In the genomic region with DNA sequence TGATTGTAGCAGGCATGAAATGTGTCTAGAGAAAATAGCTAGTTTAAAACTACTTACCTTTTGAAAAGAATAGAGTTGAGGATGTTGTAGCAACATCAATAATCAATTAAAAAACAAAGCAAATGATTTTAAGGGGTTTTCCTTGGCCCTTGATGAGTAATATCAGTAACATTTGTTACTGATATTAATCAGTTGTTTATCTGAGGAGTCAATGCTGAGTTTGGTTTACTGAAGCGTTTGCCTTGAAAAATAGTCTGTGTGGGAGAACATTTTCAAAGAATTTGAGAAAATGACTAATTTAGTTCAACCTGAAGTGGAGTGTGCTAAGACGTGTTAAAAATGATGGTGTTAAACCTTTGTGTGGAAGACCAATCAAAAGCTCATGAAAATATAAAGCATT, we compare ENCODE assay signal across 1 cellular context.
TF ChIP-seq lines count a peak whose summit lies in the region.

No MANE protein-coding gene starts in this region.

TF ChIP-seq in GM12878, 131 proteins besides CTCF, POLR2A, EP300 and RAD21 (continued from another document):
- TF ChIP-seq TBL1XR1 (IDR thresholded peaks at IDR 0.05; ENCODE audit: low read depth, low read length) (no peak), E2F8 (IDR thresholded peaks at IDR 0.05; ENCODE audit: low read depth, partially characterized antibody) (no peak), ZNF274 (IDR thresholded peaks at IDR 0.05; ENCODE audit: insufficient read depth, insufficient read length) (no peak), HDGF (IDR thresholded peaks at IDR 0.05) (no peak), TARDBP (IDR thresholded peaks at IDR 0.05; ENCODE audit: borderline replicate concordance) (no peak), TCF3 (IDR thresholded peaks at IDR 0.05; ENCODE audit: borderline replicate concordance, insufficient read depth, low read depth, low read length) (no peak), MLLT1 (IDR thresholded peaks at IDR 0.05) (no peak), CREM (IDR thresholded peaks at IDR 0.05; ENCODE audit: low read depth) (0 out of 2 replicates have a peak, but pooled peaks have one; percentile 30), SKIL (IDR thresholded peaks at IDR 0.05; ENCODE audit: low read depth, poor library complexity, severe bottlenecking) (peak; percentile 30), E4F1 (IDR thresholded peaks at IDR 0.05; ENCODE audit: borderline replicate concordance, partially characterized antibody) (no peak), ESRRA (IDR thresholded peaks at IDR 0.05; ENCODE audit: low read length) (no peak), BMI1 (IDR thresholded peaks at IDR 0.05; ENCODE audit: borderline replicate concordance) (peak; percentile 40; the same call in 1 of the 2 replicates), NRF1 (conservative IDR thresholded peaks at IDR 0.05; ENCODE audit: low read depth, low read length) (no peak), CHD1 (IDR thresholded peaks at IDR 0.05; ENCODE audit: low read depth, low read length) (no peak), STAT3 (IDR thresholded peaks at IDR 0.05; ENCODE audit: low read depth, low read length) (no peak), SUZ12 (IDR thresholded peaks at IDR 0.05; ENCODE audit: unreplicated experiment) (no peak), KDM1A (IDR thresholded peaks at IDR 0.05; ENCODE audit: borderline replicate concordance) (no peak), RB1 (IDR thresholded peaks at IDR 0.05; ENCODE audit: borderline replicate concordance) (no peak)
- TF ChIP-seq, protein P1, sequence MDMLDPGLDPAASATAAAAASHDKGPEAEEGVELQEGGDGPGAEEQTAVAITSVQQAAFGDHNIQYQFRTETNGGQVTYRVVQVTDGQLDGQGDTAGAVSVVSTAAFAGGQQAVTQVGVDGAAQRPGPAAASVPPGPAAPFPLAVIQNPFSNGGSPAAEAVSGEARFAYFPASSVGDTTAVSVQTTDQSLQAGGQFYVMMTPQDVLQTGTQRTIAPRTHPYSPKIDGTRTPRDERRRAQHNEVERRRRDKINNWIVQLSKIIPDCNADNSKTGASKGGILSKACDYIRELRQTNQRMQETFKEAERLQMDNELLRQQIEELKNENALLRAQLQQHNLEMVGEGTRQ (IDR thresholded peaks at IDR 0.05; ENCODE audit: borderline replicate concordance, low read depth, low read length), result no peak
- TF ChIP-seq, protein P2, sequence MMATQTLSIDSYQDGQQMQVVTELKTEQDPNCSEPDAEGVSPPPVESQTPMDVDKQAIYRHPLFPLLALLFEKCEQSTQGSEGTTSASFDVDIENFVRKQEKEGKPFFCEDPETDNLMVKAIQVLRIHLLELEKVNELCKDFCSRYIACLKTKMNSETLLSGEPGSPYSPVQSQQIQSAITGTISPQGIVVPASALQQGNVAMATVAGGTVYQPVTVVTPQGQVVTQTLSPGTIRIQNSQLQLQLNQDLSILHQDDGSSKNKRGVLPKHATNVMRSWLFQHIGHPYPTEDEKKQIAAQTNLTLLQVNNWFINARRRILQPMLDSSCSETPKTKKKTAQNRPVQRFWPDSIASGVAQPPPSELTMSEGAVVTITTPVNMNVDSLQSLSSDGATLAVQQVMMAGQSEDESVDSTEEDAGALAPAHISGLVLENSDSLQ (IDR thresholded peaks at IDR 0.05), result no peak
- TF ChIP-seq, protein P3, sequence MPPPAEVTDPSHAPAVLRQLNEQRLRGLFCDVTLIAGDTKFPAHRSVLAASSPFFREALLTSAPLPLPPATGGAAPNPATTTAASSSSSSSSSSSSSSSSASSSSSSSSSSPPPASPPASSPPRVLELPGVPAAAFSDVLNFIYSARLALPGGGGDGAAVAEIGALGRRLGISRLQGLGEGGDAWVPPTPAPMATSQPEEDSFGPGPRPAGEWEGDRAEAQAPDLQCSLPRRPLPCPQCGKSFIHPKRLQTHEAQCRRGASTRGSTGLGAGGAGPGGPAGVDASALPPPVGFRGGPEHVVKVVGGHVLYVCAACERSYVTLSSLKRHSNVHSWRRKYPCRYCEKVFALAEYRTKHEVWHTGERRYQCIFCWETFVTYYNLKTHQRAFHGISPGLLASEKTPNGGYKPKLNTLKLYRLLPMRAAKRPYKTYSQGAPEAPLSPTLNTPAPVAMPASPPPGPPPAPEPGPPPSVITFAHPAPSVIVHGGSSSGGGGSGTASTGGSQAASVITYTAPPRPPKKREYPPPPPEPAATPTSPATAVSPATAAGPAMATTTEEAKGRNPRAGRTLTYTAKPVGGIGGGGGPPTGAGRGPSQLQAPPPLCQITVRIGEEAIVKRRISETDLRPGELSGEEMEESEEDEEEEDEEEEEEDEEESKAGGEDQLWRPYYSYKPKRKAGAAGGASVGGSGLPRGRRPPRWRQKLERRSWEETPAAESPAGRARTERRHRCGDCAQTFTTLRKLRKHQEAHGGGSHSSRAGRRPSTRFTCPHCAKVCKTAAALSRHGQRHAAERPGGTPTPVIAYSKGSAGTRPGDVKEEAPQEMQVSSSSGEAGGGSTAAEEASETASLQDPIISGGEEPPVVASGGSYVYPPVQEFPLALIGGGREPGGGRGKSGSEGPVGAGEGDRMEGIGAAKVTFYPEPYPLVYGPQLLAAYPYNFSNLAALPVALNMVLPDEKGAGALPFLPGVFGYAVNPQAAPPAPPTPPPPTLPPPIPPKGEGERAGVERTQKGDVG (CRISPR knock-in tag; IDR thresholded peaks at IDR 0.05), result no peak
- TF ChIP-seq, protein P4, sequence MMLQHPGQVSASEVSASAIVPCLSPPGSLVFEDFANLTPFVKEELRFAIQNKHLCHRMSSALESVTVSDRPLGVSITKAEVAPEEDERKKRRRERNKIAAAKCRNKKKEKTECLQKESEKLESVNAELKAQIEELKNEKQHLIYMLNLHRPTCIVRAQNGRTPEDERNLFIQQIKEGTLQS (IDR thresholded peaks at IDR 0.05; ENCODE audit: borderline replicate concordance, extremely low read depth, low read depth, low read length), result no peak
